ENCODE assay signal across 28 cellular contexts in genomic region chr4:131603705-131604104, GRCh38.
"Had no signal": no experiment of that assay in that cellular context is flagged by ENCODE, and none has a peak within 500 bp of the region (broad histone marks: within the 10 kb centered on the region; RNA-seq: fewer than 3 reads in every experiment).

No MANE protein-coding gene starts in this region.

- H3K4me3 ChIP-seq: heart right ventricle, lung, neural progenitor cell, prostate gland, right atrium auricular region, smooth muscle cell, suprapubic skin, transverse colon, upper lobe of right lung, uterus had no signal

- H3K27me3 ChIP-seq: heart right ventricle, neural progenitor cell, right atrium auricular region, suprapubic skin, transverse colon, upper lobe of right lung, uterus had no signal

- ATAC-seq: effector memory CD8-positive, alpha-beta T cell; esophagus mucosa; heart right ventricle; naive thymus-derived CD4-positive, alpha-beta T cell; sciatic nerve; stimulated activated naive CD8-positive, alpha-beta T cell treated with anti-CD3 and anti-CD28 coated beads, Interleukin-15, amount 100 ng/mL, for 72 hours; upper lobe of right lung had no signal

- H3K9me3 ChIP-seq: prostate gland, right atrium auricular region, suprapubic skin, transverse colon, upper lobe of right lung, uterus had no signal

- H3K4me1 ChIP-seq: heart right ventricle, neural progenitor cell, prostate gland, right atrium auricular region, suprapubic skin, transverse colon, upper lobe of right lung, uterus had no signal

- DNase-seq: cortex of kidney; effector memory CD8-positive, alpha-beta T cell; foreskin fibroblast; glutamatergic neuron; heart right ventricle; hippocampal formation; immature natural killer cell; islet precursor cell; mesenchymal stem cell; midbrain; naive thymus-derived CD4-positive, alpha-beta T cell; stimulated activated CD4-positive, alpha-beta T cell treated with anti-CD3 and anti-CD28 coated beads, Interleukin-12 subunit alpha, Interleukin-12 subunit beta, amount 100 ng/mL, for 4 hours; stimulated activated CD4-positive, alpha-beta T cell treated with anti-CD3 and anti-CD28 coated beads, Interleukin-1b, Interleukin-23, amount 100 ng/mL, for 48 hours; stimulated activated CD4-positive, alpha-beta T cell treated with anti-CD3 and anti-CD28 coated beads, Interleukin-4, amount 100 ng/mL, for 1 hour; stimulated activated CD8-positive, alpha-beta memory T cell treated with anti-CD3 and anti-CD28 coated beads, Interleukin-4, amount 100 ng/mL, for 48 hours; stimulated activated naive CD4-positive, alpha-beta T cell; stimulated activated naive CD8-positive, alpha-beta T cell treated with anti-CD3 and anti-CD28 coated beads, Interleukin-15, amount 100 ng/mL, for 72 hours; transverse colon; upper lobe of right lung; uterus had no signal

- H3K27ac ChIP-seq: heart right ventricle, neural progenitor cell, prostate gland, right atrium auricular region, suprapubic skin, transverse colon, upper lobe of right lung, uterus had no signal

- H3K36me3 ChIP-seq: heart right ventricle, neural progenitor cell, prostate gland, right atrium auricular region, suprapubic skin, transverse colon, upper lobe of right lung, uterus had no signal
